In genomic region chr10:30882281-30882680, GRCh38 we compare ENCODE assay signal across 27 cellular contexts.
"Had no signal": no experiment of that assay in that cellular context is flagged by ENCODE, and none has a peak within 500 bp of the region (broad histone marks: within the 10 kb centered on the region; RNA-seq: fewer than 3 reads in every experiment).

No MANE protein-coding gene starts in this region.

- H3K4me1 ChIP-seq: esophagus muscularis mucosa, right atrium auricular region, spleen, testis had no signal

- DNase-seq: activated B cell treated with CpG ODN at 0.5 μM for 24 hours; activated CD4-positive, alpha-beta T cell treated with anti-CD3 and anti-CD28 coated beads for 36 hours; activated CD4-positive, alpha-beta T cell treated with anti-CD3 and anti-CD28 coated beads, Interleukin-2, amount 50 U/mL, for 48 hours; activated naive CD4-positive, alpha-beta T cell treated with Interleukin-2 at 50 U/mL for 16 hours; activated naive CD8-positive, alpha-beta T cell treated with anti-CD3 and anti-CD28 coated beads, Interleukin-2, amount 10 ng/mL, durations not matched to agents 7 days and 5 days; activated T-cell treated with anti-CD3 and anti-CD28 coated beads, Interleukin-2, amount 50 U/mL, for 48 hours; amygdala; effector memory CD8-positive, alpha-beta T cell; foreskin melanocyte; glutamatergic neuron; immature natural killer cell; kidney glomerular epithelial cell; left lung; mammary epithelial cell; midbrain; natural killer cell; ovary; psoas muscle; spleen; stimulated activated CD4-positive, alpha-beta T cell treated with anti-CD3 and anti-CD28 coated beads, Interleukin-4, amount 100 ng/mL, for 1 hour; stimulated activated naive CD4-positive, alpha-beta T cell; T1000; testis; trophoblast cell had no signal

- H3K4me3 ChIP-seq: esophagus muscularis mucosa, hepatocyte, left lung, ovary, psoas muscle, right atrium auricular region, spleen, testis had no signal

- H3K27ac ChIP-seq: esophagus muscularis mucosa, hepatocyte, left lung, ovary, psoas muscle, right atrium auricular region, spleen, testis had no signal

- H3K36me3 ChIP-seq: esophagus muscularis mucosa, left lung, ovary, right atrium auricular region, spleen had no signal
